ENCODE assay signal across 1 cellular context in the genomic region with DNA sequence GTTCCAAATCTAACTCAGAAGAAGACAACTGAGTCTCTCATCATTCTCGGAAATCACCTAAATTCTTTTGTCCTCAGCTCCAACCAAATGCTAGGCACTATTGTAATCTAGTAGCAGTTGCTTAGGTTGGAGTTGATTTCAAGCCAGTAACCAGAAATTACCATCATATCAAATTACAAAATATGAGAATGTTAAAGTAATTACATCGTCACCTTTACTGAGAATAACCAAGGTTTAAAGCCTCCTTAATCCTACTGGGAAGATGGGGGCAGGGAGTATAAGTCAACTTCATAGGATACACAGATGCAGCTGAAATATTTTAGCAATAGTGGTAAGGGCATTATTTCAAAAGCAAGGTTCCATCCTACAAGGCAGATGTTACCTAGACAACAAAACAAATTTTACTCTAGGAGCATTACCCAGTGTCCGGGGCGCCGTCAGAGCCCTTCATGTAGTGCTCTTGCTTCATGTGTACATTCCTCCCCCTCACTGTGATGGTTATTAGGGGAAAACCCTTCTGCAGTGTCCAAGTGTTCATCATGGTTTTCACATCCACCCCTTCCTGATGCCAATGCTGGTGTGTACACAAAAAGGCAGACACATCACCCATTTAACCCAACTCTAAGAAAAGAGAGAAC.
TF ChIP-seq lines count a peak whose summit lies in the region.

No MANE protein-coding gene starts in this region.

TF ChIP-seq in HEK293, 187 proteins besides CTCF, POLR2A, EP300 and RAD21 (continued from another document and continues in another):
- TF ChIP-seq SP2 (tag by site-specific recombination; IDR thresholded peaks at IDR 0.05), result no peak
- TF ChIP-seq ZNF423 (tag by site-specific recombination; IDR thresholded peaks at IDR 0.05), result no peak
- no peak for TF ChIP-seq ZFP69B (tag by site-specific recombination; IDR thresholded peaks at IDR 0.05)
- TF ChIP-seq, protein P1, sequence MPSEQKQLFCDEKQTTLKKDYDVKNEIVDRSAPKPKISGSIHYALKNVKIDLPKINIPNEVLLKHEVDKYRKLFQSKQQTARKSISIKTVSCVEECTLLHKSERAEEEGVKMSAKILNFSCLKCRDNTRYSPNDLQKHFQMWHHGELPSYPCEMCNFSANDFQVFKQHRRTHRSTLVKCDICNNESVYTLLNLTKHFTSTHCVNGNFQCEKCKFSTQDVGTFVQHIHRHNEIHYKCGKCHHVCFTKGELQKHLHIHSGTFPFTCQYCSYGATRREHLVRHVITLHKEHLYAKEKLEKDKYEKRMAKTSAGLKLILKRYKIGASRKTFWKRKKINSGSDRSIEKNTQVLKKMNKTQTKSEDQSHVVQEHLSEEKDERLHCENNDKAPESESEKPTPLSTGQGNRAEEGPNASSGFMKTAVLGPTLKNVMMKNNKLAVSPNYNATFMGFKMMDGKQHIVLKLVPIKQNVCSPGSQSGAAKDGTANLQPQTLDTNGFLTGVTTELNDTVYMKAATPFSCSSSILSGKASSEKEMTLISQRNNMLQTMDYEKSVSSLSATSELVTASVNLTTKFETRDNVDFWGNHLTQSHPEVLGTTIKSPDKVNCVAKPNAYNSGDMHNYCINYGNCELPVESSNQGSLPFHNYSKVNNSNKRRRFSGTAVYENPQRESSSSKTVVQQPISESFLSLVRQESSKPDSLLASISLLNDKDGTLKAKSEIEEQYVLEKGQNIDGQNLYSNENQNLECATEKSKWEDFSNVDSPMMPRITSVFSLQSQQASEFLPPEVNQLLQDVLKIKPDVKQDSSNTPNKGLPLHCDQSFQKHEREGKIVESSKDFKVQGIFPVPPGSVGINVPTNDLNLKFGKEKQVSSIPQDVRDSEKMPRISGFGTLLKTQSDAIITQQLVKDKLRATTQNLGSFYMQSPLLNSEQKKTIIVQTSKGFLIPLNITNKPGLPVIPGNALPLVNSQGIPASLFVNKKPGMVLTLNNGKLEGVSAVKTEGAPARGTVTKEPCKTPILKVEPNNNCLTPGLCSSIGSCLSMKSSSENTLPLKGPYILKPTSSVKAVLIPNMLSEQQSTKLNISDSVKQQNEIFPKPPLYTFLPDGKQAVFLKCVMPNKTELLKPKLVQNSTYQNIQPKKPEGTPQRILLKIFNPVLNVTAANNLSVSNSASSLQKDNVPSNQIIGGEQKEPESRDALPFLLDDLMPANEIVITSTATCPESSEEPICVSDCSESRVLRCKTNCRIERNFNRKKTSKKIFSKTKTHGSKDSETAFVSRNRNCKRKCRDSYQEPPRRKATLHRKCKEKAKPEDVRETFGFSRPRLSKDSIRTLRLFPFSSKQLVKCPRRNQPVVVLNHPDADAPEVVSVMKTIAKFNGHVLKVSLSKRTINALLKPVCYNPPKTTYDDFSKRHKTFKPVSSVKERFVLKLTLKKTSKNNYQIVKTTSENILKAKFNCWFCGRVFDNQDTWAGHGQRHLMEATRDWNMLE (tag by site-specific recombination; conservative IDR thresholded peaks at IDR 0.05; ENCODE audit: low read depth), result no peak
- TF ChIP-seq ZBTB26 (tag by site-specific recombination; optimal IDR thresholded peaks at IDR 0.05), result no peak
- TF ChIP-seq ZNF148 (tag by site-specific recombination; IDR thresholded peaks at IDR 0.05; ENCODE audit: borderline replicate concordance), result no peak
- no peak for TF ChIP-seq RBAK (tag by site-specific recombination; IDR thresholded peaks at IDR 0.05)
- TF ChIP-seq OSR2 (tag by site-specific recombination; IDR thresholded peaks at IDR 0.05), result peak; percentile 72; the same call in 1 of the 2 replicates
- no peak for TF ChIP-seq ZNF37A (tag by site-specific recombination; IDR thresholded peaks at IDR 0.05)
- no peak for TF ChIP-seq ZBTB1 (tag by site-specific recombination; IDR thresholded peaks at IDR 0.05)
- TF ChIP-seq ZNF341 (tag by site-specific recombination; IDR thresholded peaks at IDR 0.05; ENCODE audit: low read depth), result peak; percentile 69
- TF ChIP-seq, protein P2, sequence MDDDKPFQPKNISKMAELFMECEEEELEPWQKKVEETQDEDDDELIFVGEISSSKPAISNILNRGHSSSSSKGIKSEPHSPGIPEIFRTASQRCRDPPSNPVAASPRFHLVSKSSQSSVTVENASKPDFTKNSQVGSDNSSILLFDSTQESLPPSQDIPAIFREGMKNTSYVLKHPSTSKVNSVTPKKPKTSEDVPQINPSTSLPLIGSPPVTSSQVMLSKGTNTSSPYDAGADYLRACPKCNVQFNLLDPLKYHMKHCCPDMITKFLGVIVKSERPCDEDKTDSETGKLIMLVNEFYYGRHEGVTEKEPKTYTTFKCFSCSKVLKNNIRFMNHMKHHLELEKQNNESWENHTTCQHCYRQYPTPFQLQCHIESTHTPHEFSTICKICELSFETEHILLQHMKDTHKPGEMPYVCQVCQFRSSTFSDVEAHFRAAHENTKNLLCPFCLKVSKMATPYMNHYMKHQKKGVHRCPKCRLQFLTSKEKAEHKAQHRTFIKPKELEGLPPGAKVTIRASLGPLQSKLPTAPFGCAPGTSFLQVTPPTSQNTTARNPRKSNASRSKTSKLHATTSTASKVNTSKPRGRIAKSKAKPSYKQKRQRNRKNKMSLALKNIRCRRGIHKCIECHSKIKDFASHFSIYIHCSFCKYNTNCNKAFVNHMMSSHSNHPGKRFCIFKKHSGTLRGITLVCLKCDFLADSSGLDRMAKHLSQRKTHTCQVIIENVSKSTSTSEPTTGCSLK (tag by site-specific recombination; IDR thresholded peaks at IDR 0.05), result no peak
- no peak for TF ChIP-seq ZNF2 (tag by site-specific recombination; IDR thresholded peaks at IDR 0.05)
- TF ChIP-seq ZNF292 (tag by site-specific recombination; IDR thresholded peaks at IDR 0.05; ENCODE audit: borderline replicate concordance, low read depth), result no peak
- TF ChIP-seq KLF7 (tag by site-specific recombination; IDR thresholded peaks at IDR 0.05; ENCODE audit: borderline replicate concordance), result no peak
- 0 out of 2 replicates have a peak, but pooled peaks have one; percentile 34 for TF ChIP-seq ZBTB44 (tag by site-specific recombination; IDR thresholded peaks at IDR 0.05)
- no peak for TF ChIP-seq BCL11A (tag by site-specific recombination; IDR thresholded peaks at IDR 0.05; ENCODE audit: low read depth)
- TF ChIP-seq SP7 (tag by site-specific recombination; IDR thresholded peaks at IDR 0.05), result peak; percentile 19; the same call in 1 of the 2 replicates
- peak; percentile 74 for TF ChIP-seq ZBTB20 (tag by site-specific recombination; IDR thresholded peaks at IDR 0.05)
- TF ChIP-seq PRDM6 (tag by site-specific recombination; IDR thresholded peaks at IDR 0.05), result peak; percentile 59; the same call in 1 of the 2 replicates
- TF ChIP-seq KLF1 (tag by site-specific recombination; IDR thresholded peaks at IDR 0.05), result no peak
- TF ChIP-seq ZNF791 (tag by site-specific recombination; IDR thresholded peaks at IDR 0.05), result no peak
- no peak for TF ChIP-seq TSHZ1 (tag by site-specific recombination; IDR thresholded peaks at IDR 0.05; ENCODE audit: borderline replicate concordance)
- no peak for TF ChIP-seq ZNF10 (tag by site-specific recombination; IDR thresholded peaks at IDR 0.05)
- TF ChIP-seq ZNF24 (tag by site-specific recombination; IDR thresholded peaks at IDR 0.05), result no peak
- TF ChIP-seq MZF1 (tag by site-specific recombination; IDR thresholded peaks at IDR 0.05; ENCODE audit: borderline replicate concordance), result no peak
- no peak for TF ChIP-seq ZNF664 (tag by site-specific recombination; IDR thresholded peaks at IDR 0.05)
- TF ChIP-seq, protein P3, sequence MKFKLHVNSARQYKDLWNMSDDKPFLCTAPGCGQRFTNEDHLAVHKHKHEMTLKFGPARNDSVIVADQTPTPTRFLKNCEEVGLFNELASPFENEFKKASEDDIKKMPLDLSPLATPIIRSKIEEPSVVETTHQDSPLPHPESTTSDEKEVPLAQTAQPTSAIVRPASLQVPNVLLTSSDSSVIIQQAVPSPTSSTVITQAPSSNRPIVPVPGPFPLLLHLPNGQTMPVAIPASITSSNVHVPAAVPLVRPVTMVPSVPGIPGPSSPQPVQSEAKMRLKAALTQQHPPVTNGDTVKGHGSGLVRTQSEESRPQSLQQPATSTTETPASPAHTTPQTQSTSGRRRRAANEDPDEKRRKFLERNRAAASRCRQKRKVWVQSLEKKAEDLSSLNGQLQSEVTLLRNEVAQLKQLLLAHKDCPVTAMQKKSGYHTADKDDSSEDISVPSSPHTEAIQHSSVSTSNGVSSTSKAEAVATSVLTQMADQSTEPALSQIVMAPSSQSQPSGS (tag by site-specific recombination; IDR thresholded peaks at IDR 0.05; ENCODE audit: low read depth), result no peak
- TF ChIP-seq WT1 (tag by site-specific recombination; IDR thresholded peaks at IDR 0.05), result peak; percentile 59; the same call in 1 of the 2 replicates
- TF ChIP-seq ZXDB (tag by site-specific recombination; IDR thresholded peaks at IDR 0.05), result no peak
- TF ChIP-seq MYNN (tag by site-specific recombination; IDR thresholded peaks at IDR 0.05; ENCODE audit: borderline replicate concordance), result no peak
- TF ChIP-seq ZNF654 (tag by site-specific recombination; IDR thresholded peaks at IDR 0.05; ENCODE audit: low read depth), result no peak
